Comparison of ENCODE assay signal across 11 cellular contexts in genomic region chr17:78940708-78941107, GRCh38. TPM values are rescaled to one million over a fixed set of nuclear protein-coding genes. Genes with fewer than 3 reads are reported as not detected.
DNase-seq lines count a peak whose midpoint lies in the region; FAIRE-seq and TF ChIP-seq lines count a peak whose summit lies in the region.
"Had no signal": no experiment of that assay in that cellular context is flagged by ENCODE, and none has a peak within 500 bp of the region (broad histone marks: within the 10 kb centered on the region; RNA-seq: fewer than 3 reads in every experiment).

No MANE protein-coding gene starts in this region.

- intact Hi-C loops in cardiac septum (cut with DNase I) = no loop called here

- 62% methylated on average over 6 of the region's 6 CpGs; no CpG with 5 or more reads in 1 of the 2 experiments for WGBS in H1 (ENCODE audit: extremely low coverage in 1 of 2, insufficient coverage in 1 of 2, insufficient read length in 1 of 2, insufficient replicate concordance in 2 of 2, low coverage in 1 of 2, low lambda C conversion rate in 2 of 2, missing lambda C conversion rate in 1 of 2), 2 experiments

- TF ChIP-seq POLR2A in H1 (IDR thresholded peaks at IDR 0.05; ENCODE audit: control extremely low read depth in 1 of 2, low read depth in 2 of 2, low read length in 2 of 2) = no peak

- H3K23me2 ChIP-seq in H1 (ENCODE audit: low read depth, low read length) = no peaks in the 10 kb centered on the region

- H3K23ac ChIP-seq in H1 (ENCODE audit: insufficient read length) = no peak overlapping the region

- no peak overlapping the region for H4K5ac ChIP-seq in H1 (ENCODE audit: insufficient read length, low read depth, low read length)

- no peak overlapping the region for H3K9ac ChIP-seq in H1 (replicated peaks in 1 of 4; ENCODE audit: extremely low read depth in 1 of 4, low read depth in 3 of 4, low read length in 3 of 4)

- no peak overlapping the region for H2AFZ ChIP-seq in H1 (ENCODE audit: low read length)
- no peak overlapping the region for H2AFZ ChIP-seq in osteoblast (ENCODE audit: low read length)

- H3K27ac ChIP-seq in H1 (ENCODE audit: low read depth, low read length) = no peak overlapping the region
- H3K27ac ChIP-seq in osteoblast (ENCODE audit: low read depth, low read length) = no peak overlapping the region

- H3K9me3 ChIP-seq in H1 (ENCODE audit: insufficient read depth in 2 of 2, low read depth in 1 of 2, low read length in 1 of 2) = no peaks in the 10 kb centered on the region
- no peaks in the 10 kb centered on the region for H3K9me3 ChIP-seq in osteoblast (ENCODE audit: low read depth, low read length)

- no peak for TF ChIP-seq RAD21 in H1 (IDR thresholded peaks at IDR 0.05 in 1 of 2, conservative IDR thresholded peaks at IDR 0.05 in 1 of 2; ENCODE audit: low read depth in 2 of 2, low read length in 2 of 2)

- H4K20me1 ChIP-seq in H1 (replicated peaks in 1 of 2; ENCODE audit: control insufficient read depth in 1 of 2, insufficient read depth in 2 of 2, low read length in 2 of 2) (peaks cover 0 to 1% of the 10 kb centered on the region in 2 experiments), osteoblast (ENCODE audit: insufficient read depth, low read length) (no peaks in the 10 kb centered on the region)

- no peaks in the 10 kb centered on the region for H3K36me3 ChIP-seq in H1 (ENCODE audit: control insufficient read depth in 2 of 4, insufficient read depth in 4 of 4, low read length in 3 of 4)
- no peaks in the 10 kb centered on the region for H3K36me3 ChIP-seq in osteoblast (ENCODE audit: insufficient read depth, low read length)

- no peak overlapping the region for H2BK12ac ChIP-seq in H1 (ENCODE audit: low read depth, low read length)

- H3K18ac ChIP-seq in H1 (ENCODE audit: extremely low read depth, low read length) = no peak overlapping the region

- FAIRE-seq in H1 (lab: Jason Lieb, UNC) = peak; percentile 92

- H3K4me1 ChIP-seq in H1 (replicated peaks in 1 of 4; ENCODE audit: control insufficient read depth in 3 of 4, insufficient read depth in 4 of 4, low read length in 3 of 4) (peaks cover 0 to 4% (median 0%) of the 10 kb centered on the region in 4 experiments; a peak in 2 of 7 replicates), osteoblast (ENCODE audit: insufficient read depth, low read length) (peaks cover 28% of the 10 kb centered on the region)

- TF ChIP-seq EP300 in H1 (IDR thresholded peaks at IDR 0.05; ENCODE audit: borderline replicate concordance in 1 of 2, low read depth in 2 of 2, low read length in 2 of 2) = no peak

- POLR2A ChIA-PET in H1 (lab: Charles Lee; ENCODE audit: partially characterized antibody) = interaction anchor here (0.7 to 1.2 kb wide), 2 partner anchors 13 to 31 kb away, joined by 3 read pairs; no protein-coding TSS in a partner anchor

- H3K4me3 ChIP-seq in H1 (ENCODE audit: extremely low read depth in 1 of 4, insufficient read depth in 2 of 4, low read depth in 3 of 4, low read length in 4 of 4) = no peak overlapping the region
- H3K4me3 ChIP-seq in osteoblast (ENCODE audit: insufficient read depth, low read length) = no peak overlapping the region

- no peaks in the 10 kb centered on the region; a peak in 1 of 7 replicates for H3K27me3 ChIP-seq in H1 (replicated peaks in 1 of 4; ENCODE audit: control insufficient read depth in 3 of 4, extremely low read depth in 1 of 4, insufficient read depth in 3 of 4, low read length in 3 of 4)
- H3K27me3 ChIP-seq in osteoblast (ENCODE audit: insufficient read depth, low read length) = no peaks in the 10 kb centered on the region

- H4K8ac ChIP-seq in H1 (ENCODE audit: extremely low read depth, insufficient read depth, low read length) = no peak overlapping the region

- peak; percentile 30 for DNase-seq in NCI-H2227 (lab: John Stamatoyannopoulos, UW; ENCODE audit: unreplicated experiment)
- no peak for DNase-seq in NCI-H2227 treated with DMSO at 0.1 percent for 48 hours (lab: John Stamatoyannopoulos, UW)
- DNase-seq in NCI-H2196 treated with DMSO at 0.1 percent for 48 hours (lab: John Stamatoyannopoulos, UW; ENCODE audit: unreplicated experiment) = peak; percentile 87
- peak in 1 of 2 experiments; percentile 63 for DNase-seq in H1 (ENCODE audit: low read depth in 1 of 2, low spot score in 2 of 2)
- peak; percentile 49 for DNase-seq in osteoblast (ENCODE audit: insufficient read length, low spot score, missing footprints)
- no peak for DNase-seq in activated CD4-positive, CD25-positive, alpha-beta regulatory T cell treated with anti-CD3 and anti-CD28 coated beads, Interleukin-2, amount 50 U/mL, for 72 hours
- DNase-seq in activated CD8-positive, alpha-beta memory T cell treated with anti-CD3 and anti-CD28 coated beads, Interleukin-2, amount 50 U/mL, for 48 hours = no peak
- no peak for DNase-seq in cardiac septum (ENCODE audit: low spot score)
- DNase-seq: aorta, T1000 had no signal

- H3K4ac ChIP-seq in H1 (replicated peaks; ENCODE audit: insufficient read length, low read depth, low read length) = no peak overlapping the region

- H2AK5ac ChIP-seq in H1 (ENCODE audit: low read depth, low read length) = no peak overlapping the region

- H3K4me2 ChIP-seq in H1 (ENCODE audit: insufficient read depth in 1 of 2, low read depth in 2 of 2, low read length in 2 of 2) = no peak overlapping the region
- H3K4me2 ChIP-seq in osteoblast (ENCODE audit: insufficient read depth, low read length) = no peak overlapping the region

- no peak overlapping the region for H2BK20ac ChIP-seq in H1 (ENCODE audit: low read length)

- H3K79me1 ChIP-seq in H1 (ENCODE audit: low read depth, low read length) = no peaks in the 10 kb centered on the region

- H3K14ac ChIP-seq in H1 (ENCODE audit: insufficient read length) = no peak overlapping the region

- H2BK5ac ChIP-seq in H1 (ENCODE audit: low read depth, low read length) = no peak overlapping the region

- no peak overlapping the region for H4K91ac ChIP-seq in H1 (replicated peaks; ENCODE audit: insufficient read length, low read length)

- H3K79me2 ChIP-seq in H1 (ENCODE audit: control insufficient read depth in 1 of 2, insufficient read depth in 2 of 2, low read length in 2 of 2) (no peaks in the 10 kb centered on the region), osteoblast (ENCODE audit: insufficient read depth, low read length) (no peaks in the 10 kb centered on the region)

- CTCF ChIA-PET in H1 (lab: Charles Lee; ENCODE audit: partially characterized antibody) = interaction anchor here (0.6 to 6.5 kb wide), 4 partner anchors 12 to 147 kb away, joined by 3 to 35 read pairs (median 4); partner anchors contain the start of gene LGALS3BP

- no peak overlapping the region for H2BK15ac ChIP-seq in H1 (ENCODE audit: low read length)

- H3K56ac ChIP-seq in H1 (replicated peaks; ENCODE audit: insufficient read length, low read depth, low read length) = no peak overlapping the region

- TF ChIP-seq CTCF in H1 (IDR thresholded peaks at IDR 0.05; ENCODE audit: control extremely low read depth in 1 of 3, insufficient read depth in 1 of 3, low read depth in 1 of 3, low read length in 3 of 3) = no peak
- TF ChIP-seq CTCF in osteoblast (IDR thresholded peaks at IDR 0.05; ENCODE audit: extremely low read depth, low read depth, low read length) = no peak

- H2BK120ac ChIP-seq in H1 (replicated peaks; ENCODE audit: low read depth, low read length) = no peak overlapping the region

TF ChIP-seq in H1, 55 proteins besides CTCF, POLR2A, EP300 and RAD21 (continues in another document):
- TF ChIP-seq FOSL1 (IDR thresholded peaks at IDR 0.05; ENCODE audit: insufficient read depth, low read depth, low read length) (no peak), ATF3 (IDR thresholded peaks at IDR 0.05; ENCODE audit: insufficient read depth, low read depth, low read length) (0 out of 2 replicates have a peak, but pooled peaks have one; percentile 8)

RNA-seq across cellular contexts. Expression of gene TIMP2, which starts 15.5 kb away (rescaled TPM):
- 42.7 and 43.3 TPM in 2 replicates for total RNA-seq in H1 (2021; fragmentation: NEBNext Ultra II Directional; extraction: Animal tissue kit (Norgen Biotek cat#: 25700))
- 18.2 and 21.5 TPM in 2 replicates for polyA plus RNA-seq in H1 (2011; rRNA removed)
- 13.1 TPM for polyA plus RNA-seq in H1 (2011; cell fraction: cytosol; rRNA removed)
- polyA plus RNA-seq in H1 (2011; cell fraction: nucleus; rRNA removed) = 14.3 TPM
- polyA plus RNA-seq in H1 (2012, experiment 1 of 2) = 37.1 to 40.2 TPM (median 38.3 TPM) in 4 replicates
- polyA plus RNA-seq in H1 (2012, experiment 2 of 2) = 38.8 TPM
- polyA plus RNA-seq in H1 (2013, experiment 1 of 2) = 36.5 TPM
- polyA plus RNA-seq in H1 (2013, experiment 2 of 2) = 47.3 TPM
- polyA minus RNA-seq in H1 (2011; rRNA and poly(A)+ RNA removed) = 12.9 and 16.2 TPM in 2 replicates
- polyA minus RNA-seq in H1 (2011; cell fraction: cytosol; rRNA and poly(A)+ RNA removed) = 14.9 TPM
- polyA minus RNA-seq in H1 (2011; cell fraction: nucleus; rRNA and poly(A)+ RNA removed) = 9.5 TPM
- total RNA-seq in osteoblast = 164 and 171 TPM in 2 replicates
- total RNA-seq in cardiac septum = 95.5 TPM

RNA-seq across cellular contexts. Expression of gene CEP295NL, which starts 37.7 kb away (rescaled TPM):
- 1.4 and 2.0 TPM in 2 replicates for total RNA-seq in H1 (2021; fragmentation: NEBNext Ultra II Directional; extraction: Animal tissue kit (Norgen Biotek cat#: 25700))
- 0.05 and 0.06 TPM in 2 replicates for polyA plus RNA-seq in H1 (2011; rRNA removed)
- polyA plus RNA-seq in H1 (2011; cell fraction: cytosol; rRNA removed) = 0.04 TPM
- polyA plus RNA-seq in H1 (2011; cell fraction: nucleus; rRNA removed) = 0.29 TPM
- 0.28 to 0.64 TPM (median 0.46 TPM) in 4 replicates for polyA plus RNA-seq in H1 (2012, experiment 1 of 2)
- polyA plus RNA-seq in H1 (2012, experiment 2 of 2) = 0.10 TPM
- 0.14 TPM for polyA plus RNA-seq in H1 (2013, experiment 1 of 2)
- polyA plus RNA-seq in H1 (2013, experiment 2 of 2) = 0.07 TPM
- 0.41 and 0.82 TPM in 2 replicates for polyA minus RNA-seq in H1 (2011; rRNA and poly(A)+ RNA removed)
- 0.51 TPM for polyA minus RNA-seq in H1 (2011; cell fraction: cytosol; rRNA and poly(A)+ RNA removed)
- 1.1 TPM for polyA minus RNA-seq in H1 (2011; cell fraction: nucleus; rRNA and poly(A)+ RNA removed)
- 2.5 and 5.3 TPM in 2 replicates for total RNA-seq in osteoblast
- 1.6 TPM for total RNA-seq in cardiac septum
- total RNA-seq: activated T-helper 2 cell treated with anti-CD3 and anti-CD28 coated beads, Interferon-gamma antibody, Interleukin-2, Interleukin-4, amounts not matched to agents 10 μg/mL and 5 μg/mL and 100 μg/mL, durations not matched to agents 14 hours and 24 hours and 36 hours had no signal

RNA-seq across cellular contexts. Expression of gene LGALS3BP, which starts 39.0 kb away (rescaled TPM):
- total RNA-seq in H1 (2021; fragmentation: NEBNext Ultra II Directional; extraction: Animal tissue kit (Norgen Biotek cat#: 25700)) = 53.8 and 56.1 TPM in 2 replicates
- polyA plus RNA-seq in H1 (2011; rRNA removed) = 61.6 and 87.5 TPM in 2 replicates
- polyA plus RNA-seq in H1 (2011; cell fraction: cytosol; rRNA removed) = 27.3 TPM
- 94.7 TPM for polyA plus RNA-seq in H1 (2011; cell fraction: nucleus; rRNA removed)
- polyA plus RNA-seq in H1 (2012, experiment 1 of 2) = 60.4 to 89.3 TPM (median 80.4 TPM) in 4 replicates
- polyA plus RNA-seq in H1 (2012, experiment 2 of 2) = 91.4 TPM
- polyA plus RNA-seq in H1 (2013, experiment 1 of 2) = 75.5 TPM
- 60.2 TPM for polyA plus RNA-seq in H1 (2013, experiment 2 of 2)
- 39.2 and 40.3 TPM in 2 replicates for polyA minus RNA-seq in H1 (2011; rRNA and poly(A)+ RNA removed)
- polyA minus RNA-seq in H1 (2011; cell fraction: cytosol; rRNA and poly(A)+ RNA removed) = 57.8 TPM
- 38.8 TPM for polyA minus RNA-seq in H1 (2011; cell fraction: nucleus; rRNA and poly(A)+ RNA removed)
- total RNA-seq in osteoblast (388 and 457 TPM in 2 replicates), cardiac septum (312 TPM)

Comparison
In these comparisons a context has a peak if more than half of its experiments do, and no peak if none do; other contexts are left out.
1. DNase-seq: peak in NCI-H2227 (single experiment), NCI-H2196 treated with DMSO at 0.1 percent for 48 hours (single experiment) and osteoblast (single experiment); none in NCI-H2227 treated with DMSO at 0.1 percent for 48 hours (single experiment), activated CD4-positive, CD25-positive, alpha-beta regulatory T cell treated with anti-CD3 and anti-CD28 coated beads, Interleukin-2, amount 50 U/mL, for 72 hours (single experiment), activated CD8-positive, alpha-beta memory T cell treated with anti-CD3 and anti-CD28 coated beads, Interleukin-2, amount 50 U/mL, for 48 hours (single experiment) and cardiac septum (single experiment).